In the genomic region with DNA sequence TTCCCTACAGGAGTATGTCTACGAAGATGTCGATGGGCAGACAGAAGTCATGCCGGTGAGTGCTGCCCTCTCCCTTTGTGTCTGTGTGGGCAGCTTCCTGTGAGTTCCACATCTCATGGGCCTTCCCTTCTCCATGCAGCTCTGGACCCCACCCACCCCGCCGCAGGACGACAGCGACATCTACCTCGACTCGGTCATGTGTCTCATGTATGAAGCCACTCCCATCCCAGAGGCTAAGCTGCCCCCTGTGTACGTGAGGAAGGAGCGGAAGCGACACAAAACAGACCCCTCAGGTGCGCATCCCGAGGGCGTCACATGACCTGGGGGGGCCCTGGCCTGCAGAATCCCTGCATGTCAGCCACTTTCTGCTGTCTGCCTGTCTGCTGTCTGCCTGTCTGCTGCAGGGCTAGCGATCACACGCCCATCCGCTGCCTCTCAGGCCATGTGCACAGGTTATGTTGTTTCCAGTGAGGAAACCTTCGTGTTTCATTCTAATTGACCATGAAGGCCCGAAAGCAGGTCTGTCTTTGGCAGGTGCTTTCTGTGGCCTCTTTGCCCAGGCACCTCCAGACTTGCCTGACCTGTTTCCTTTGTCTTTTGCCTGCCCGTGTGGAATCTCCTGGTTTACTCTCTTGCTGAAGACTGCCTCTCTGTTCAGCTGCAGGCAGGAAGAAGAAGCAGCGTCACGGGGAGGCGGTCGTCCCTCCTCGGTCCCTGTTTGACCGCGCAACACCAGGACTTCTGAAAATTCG, we compare ENCODE assay signal across 21 cellular contexts.
"Had no signal": no experiment of that assay in that cellular context is flagged by ENCODE, and none has a peak within 500 bp of the region (broad histone marks: within the 10 kb centered on the region; RNA-seq: fewer than 3 reads in every experiment).

No MANE protein-coding gene starts in this region.

- H3K27ac ChIP-seq: body of pancreas, esophagus squamous epithelium, heart right ventricle, right lobe of liver, testis, vagina had no signal

- DNase-seq: activated CD4-positive, alpha-beta T cell treated with anti-CD3 and anti-CD28 coated beads for 4 hours; activated CD4-positive, alpha-beta T cell treated with anti-CD3 and anti-CD28 coated beads, Interleukin-2, amount 50 U/mL, for 4 hours; activated effector memory CD4-positive, alpha-beta T cell treated with Interleukin-2 at 50 U/mL for 16 hours; activated naive CD4-positive, alpha-beta T cell treated with Interleukin-2 at 50 U/mL for 16 hours; activated T-cell treated with anti-CD3 and anti-CD28 coated beads for 4 hours; anterior cingulate cortex; body of pancreas; cortex of kidney; esophagus squamous epithelium; foreskin melanocyte; heart right ventricle; kidney glomerular epithelial cell; mucosa of descending colon; stimulated activated CD4-positive, alpha-beta T cell treated with anti-CD3 and anti-CD28 coated beads, Interleukin-12 subunit alpha, Interleukin-12 subunit beta, amount 100 ng/mL, for 4 hours; stimulated activated CD4-positive, alpha-beta T cell treated with anti-CD3 and anti-CD28 coated beads, Interleukin-4, amount 100 ng/mL, for 1 hour; stimulated activated naive CD8-positive, alpha-beta T cell treated with anti-CD3 and anti-CD28 coated beads, Interleukin-15, Interleukin-2, amounts not matched to agents 100 U/mL and 50 U/mL, for 24 hours; testis had no signal

- H3K9me3 ChIP-seq: body of pancreas, esophagus squamous epithelium, heart right ventricle, mucosa of descending colon, right lobe of liver, testis, vagina had no signal

- H3K4me3 ChIP-seq: body of pancreas, esophagus squamous epithelium, heart right ventricle, lung, mucosa of descending colon, right lobe of liver, testis, vagina had no signal

- H3K27me3 ChIP-seq: body of pancreas, esophagus squamous epithelium, heart right ventricle, right lobe of liver, testis, vagina had no signal

- ATAC-seq: body of pancreas; heart right ventricle; left lobe of liver; mucosa of descending colon; stimulated activated naive CD8-positive, alpha-beta T cell treated with anti-CD3 and anti-CD28 coated beads, Interleukin-15, Interleukin-2, amounts not matched to agents 100 U/mL and 50 U/mL, for 24 hours had no signal

- H3K4me1 ChIP-seq: heart right ventricle, right lobe of liver, testis, vagina had no signal
